Comparison of ENCODE assay signal across 18 cellular contexts in genomic region chr13:100521912-100522490, GRCh38.
A peak's percentile ranks its signal among the peaks of the same experiment; 100 is the strongest.
DNase-seq lines count a peak whose midpoint lies in the region; TF ChIP-seq lines count a peak whose summit lies in the region.
"Had no signal": no experiment of that assay in that cellular context is flagged by ENCODE, and none has a peak within 500 bp of the region (broad histone marks: within the 10 kb centered on the region; RNA-seq: fewer than 3 reads in every experiment).

No MANE protein-coding gene starts in this region.

- 63 to 82% methylated on average over 11 of the region's 11 CpGs for WGBS in testis, 2 donors

- H3K4me3 ChIP-seq in testis = no peak overlapping the region
- H3K4me3 ChIP-seq: GM12878, mucosa of descending colon, prostate gland, tibial nerve had no signal

- CTCF ChIA-PET in activated naive CD4-positive, alpha-beta T cell treated with anti-CD3 and anti-CD28 coated beads, Interleukin-2, amount 10 ng/mL, durations not matched to agents 7 days and 5 days (lab: Charles Lee) = no interaction called here

- no peaks in the 10 kb centered on the region for H3K27me3 Mint-ChIP-seq in activated naive CD4-positive, alpha-beta T cell treated with anti-CD3 and anti-CD28 coated beads, Interleukin-2, amount 10 ng/mL, durations not matched to agents 7 days and 5 days
- peaks cover 9% of the 10 kb centered on the region for H3K27me3 Mint-ChIP-seq in brain

- H3K36me3 ChIP-seq in testis (ENCODE audit: low read depth, missing control alignments) = no peaks in the 10 kb centered on the region
- H3K36me3 ChIP-seq: prostate gland had no signal

- no peaks in the 10 kb centered on the region for H3K9me3 Mint-ChIP-seq in activated naive CD4-positive, alpha-beta T cell treated with anti-CD3 and anti-CD28 coated beads, Interleukin-2, amount 10 ng/mL, durations not matched to agents 7 days and 5 days
- peaks cover 0 to 2% (median 0%) of the 10 kb centered on the region in 5 experiments for H3K9me3 Mint-ChIP-seq in brain

- no peaks in the 10 kb centered on the region for H3K9me3 ChIP-seq in testis
- H3K9me3 ChIP-seq: mucosa of descending colon, prostate gland, tibial nerve had no signal

- no peak overlapping the region for H3K4me3 Mint-ChIP-seq in activated naive CD4-positive, alpha-beta T cell treated with anti-CD3 and anti-CD28 coated beads, Interleukin-2, amount 10 ng/mL, durations not matched to agents 7 days and 5 days
- H3K4me3 Mint-ChIP-seq in brain = peak overlapping the region in 2 of 5 experiments; percentile 58 to 68

- H3K4me1 ChIP-seq in testis = no peaks in the 10 kb centered on the region
- H3K4me1 ChIP-seq: prostate gland, tibial nerve had no signal

- no peaks in the 10 kb centered on the region for H3K27me3 ChIP-seq in testis
- H3K27me3 ChIP-seq: tibial nerve had no signal

- intact Hi-C loops in testis (cut with DNase I; ENCODE audit: low total_unique reads) = no loop called here

- peak overlapping the region; percentile 64 for H3K27ac Mint-ChIP-seq in activated naive CD4-positive, alpha-beta T cell treated with anti-CD3 and anti-CD28 coated beads, Interleukin-2, amount 10 ng/mL, durations not matched to agents 7 days and 5 days
- peak overlapping the region in 3 of 5 experiments; percentile 33 to 57 (median 55) for H3K27ac Mint-ChIP-seq in brain

- no peaks in the 10 kb centered on the region for H3K36me3 Mint-ChIP-seq in activated naive CD4-positive, alpha-beta T cell treated with anti-CD3 and anti-CD28 coated beads, Interleukin-2, amount 10 ng/mL, durations not matched to agents 7 days and 5 days
- H3K36me3 Mint-ChIP-seq in brain = peaks cover 4% of the 10 kb centered on the region

- TF ChIP-seq POLR2A in testis (IDR thresholded peaks at IDR 0.05) = no peak

- H3K4me1 Mint-ChIP-seq in activated naive CD4-positive, alpha-beta T cell treated with anti-CD3 and anti-CD28 coated beads, Interleukin-2, amount 10 ng/mL, durations not matched to agents 7 days and 5 days = peaks cover 28% of the 10 kb centered on the region
- H3K4me1 Mint-ChIP-seq in brain = peaks cover 42% of the 10 kb centered on the region

- TF ChIP-seq CTCF in brain (conservative IDR thresholded peaks at IDR 0.05) (no peak), testis (IDR thresholded peaks at IDR 0.05) (no peak)

- no peak overlapping the region for H3K27ac ChIP-seq in testis
- H3K27ac ChIP-seq: epithelial cell of prostate, prostate gland, tibial nerve had no signal

- no peak for DNase-seq in activated naive CD4-positive, alpha-beta T cell treated with anti-CD3 and anti-CD28 coated beads, Interleukin-2, amount 10 ng/mL, durations not matched to agents 7 days and 5 days
- no peak for DNase-seq in activated naive CD4-positive, alpha-beta T cell (lab: John Stamatoyannopoulos, UW)
- DNase-seq in MV-4-11 (lab: John Stamatoyannopoulos, UW) (peak; percentile 21), retina (peak; percentile 78), cortex of kidney (lab: John Stamatoyannopoulos, UW) (no peak), AG08395 (ENCODE audit: low spot score) (no peak), testis (no peak)
- DNase-seq: activated CD4-positive, alpha-beta T cell treated with anti-CD3 and anti-CD28 coated beads, Interleukin-2, amount 50 U/mL, for 1 hour; activated gamma-delta T cell treated with Interleukin-2 at 50 U/mL for 16 hours; EL; mucosa of descending colon; NCI-H510A treated with DMSO at 0.1 percent for 48 hours; stimulated activated CD4-positive, alpha-beta T cell treated with anti-CD3 and anti-CD28 coated beads, Interleukin-15, amount 100 ng/mL, for 24 hours had no signal

Comparison
In these comparisons a context has a peak if more than half of its experiments do, and no peak if none do; other contexts are left out.
1. DNase-seq: peak in MV-4-11 (single experiment) and retina (single experiment); none in activated naive CD4-positive, alpha-beta T cell treated with anti-CD3 and anti-CD28 coated beads, Interleukin-2, amount 10 ng/mL, durations not matched to agents 7 days and 5 days (single experiment), activated naive CD4-positive, alpha-beta T cell (0 of 4), cortex of kidney (single experiment), AG08395 (single experiment) and testis (single experiment).